1 cellular context compared by ENCODE assay signal in the genomic region with DNA sequence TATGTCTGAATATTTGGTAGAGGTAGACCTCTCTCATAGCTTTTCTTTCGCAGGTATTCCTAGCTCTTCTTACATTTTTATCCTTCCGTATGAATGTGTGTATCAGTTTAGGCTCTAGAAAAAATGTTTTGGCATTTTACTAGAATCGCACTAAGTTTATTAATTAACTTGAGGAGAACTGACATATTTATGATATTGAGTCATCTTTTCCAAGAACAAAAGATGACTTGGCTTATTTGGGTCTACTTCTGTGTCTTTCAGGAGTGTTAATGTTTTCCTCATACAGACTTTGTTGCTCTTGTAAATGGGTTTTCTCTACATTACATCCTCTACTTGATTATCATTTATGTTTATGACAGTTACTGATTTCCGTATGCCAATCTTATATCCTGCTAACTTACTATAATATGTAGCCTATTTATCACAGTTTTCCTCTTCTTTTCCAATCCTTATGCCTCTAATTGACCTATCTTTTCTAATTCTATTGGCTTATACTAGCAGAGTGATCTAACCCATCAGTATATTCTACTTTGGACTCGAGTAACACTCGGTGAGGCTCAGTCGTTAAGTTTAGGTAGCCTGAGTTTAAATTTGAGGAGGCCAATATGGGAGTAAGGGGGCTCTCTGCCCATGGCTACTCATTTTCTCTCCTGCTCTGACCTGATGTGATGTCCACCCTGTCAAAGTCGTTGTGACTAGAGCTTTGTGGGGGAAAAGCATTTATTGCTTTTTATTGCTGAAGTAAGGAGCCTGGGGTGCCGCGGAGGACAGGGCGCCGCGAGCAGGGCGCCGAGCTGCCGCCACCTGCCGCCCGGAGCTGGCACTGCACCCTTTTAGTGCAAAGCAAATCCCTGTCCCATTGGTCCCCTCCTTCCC.
TF ChIP-seq lines count a peak whose summit lies in the region.

No MANE protein-coding gene starts in this region.

TF ChIP-seq in K562, 482 proteins besides CTCF, POLR2A, EP300 and RAD21 (continued from another document and continues in another):
- TF ChIP-seq TAF7 (tag; IDR thresholded peaks at IDR 0.05), result no peak
- peak; percentile 69 for TF ChIP-seq NFE2 (IDR thresholded peaks at IDR 0.05; ENCODE audit: low read depth)
- TF ChIP-seq ZBTB1 (CRISPR knock-in tag; IDR thresholded peaks at IDR 0.05; ENCODE audit: borderline replicate concordance, low read depth), result no peak
- no peak for TF ChIP-seq ZNF347 (CRISPR knock-in tag; IDR thresholded peaks at IDR 0.05; ENCODE audit: low read depth)
- no peak for TF ChIP-seq HDAC1 (IDR thresholded peaks at IDR 0.05)
- TF ChIP-seq, protein P1, sequence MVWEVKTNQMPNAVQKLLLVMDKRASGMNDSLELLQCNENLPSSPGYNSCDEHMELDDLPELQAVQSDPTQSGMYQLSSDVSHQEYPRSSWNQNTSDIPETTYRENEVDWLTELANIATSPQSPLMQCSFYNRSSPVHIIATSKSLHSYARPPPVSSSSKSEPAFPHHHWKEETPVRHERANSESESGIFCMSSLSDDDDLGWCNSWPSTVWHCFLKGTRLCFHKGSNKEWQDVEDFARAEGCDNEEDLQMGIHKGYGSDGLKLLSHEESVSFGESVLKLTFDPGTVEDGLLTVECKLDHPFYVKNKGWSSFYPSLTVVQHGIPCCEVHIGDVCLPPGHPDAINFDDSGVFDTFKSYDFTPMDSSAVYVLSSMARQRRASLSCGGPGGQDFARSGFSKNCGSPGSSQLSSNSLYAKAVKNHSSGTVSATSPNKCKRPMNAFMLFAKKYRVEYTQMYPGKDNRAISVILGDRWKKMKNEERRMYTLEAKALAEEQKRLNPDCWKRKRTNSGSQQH (CRISPR knock-in tag; IDR thresholded peaks at IDR 0.05), result no peak
- TF ChIP-seq SMARCA4 (IDR thresholded peaks at IDR 0.05), result peak; percentile 82
- TF ChIP-seq SP1 (CRISPR knock-in tag; IDR thresholded peaks at IDR 0.05), result no peak
- no peak for TF ChIP-seq ETV1 (tag; conservative IDR thresholded peaks at IDR 0.05; ENCODE audit: low read depth)
- 0 out of 2 replicates have a peak, but pooled peaks have one; percentile 26 for TF ChIP-seq BHLHE40 (IDR thresholded peaks at IDR 0.05; ENCODE audit: low read length)
- TF ChIP-seq, protein P2, sequence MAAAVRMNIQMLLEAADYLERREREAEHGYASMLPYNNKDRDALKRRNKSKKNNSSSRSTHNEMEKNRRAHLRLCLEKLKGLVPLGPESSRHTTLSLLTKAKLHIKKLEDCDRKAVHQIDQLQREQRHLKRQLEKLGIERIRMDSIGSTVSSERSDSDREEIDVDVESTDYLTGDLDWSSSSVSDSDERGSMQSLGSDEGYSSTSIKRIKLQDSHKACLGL (CRISPR knock-in tag; IDR thresholded peaks at IDR 0.05; ENCODE audit: borderline replicate concordance, poor library complexity, severe bottlenecking), result no peak
- no peak for TF ChIP-seq FIP1L1 (IDR thresholded peaks at IDR 0.05; ENCODE audit: low read depth, low read length, poor library complexity, severe bottlenecking)
- 0 out of 2 replicates have a peak, but pooled peaks have one; percentile 55 for TF ChIP-seq ZFP30 (CRISPR knock-in tag; IDR thresholded peaks at IDR 0.05; ENCODE audit: borderline replicate concordance)
- TF ChIP-seq, protein P3, sequence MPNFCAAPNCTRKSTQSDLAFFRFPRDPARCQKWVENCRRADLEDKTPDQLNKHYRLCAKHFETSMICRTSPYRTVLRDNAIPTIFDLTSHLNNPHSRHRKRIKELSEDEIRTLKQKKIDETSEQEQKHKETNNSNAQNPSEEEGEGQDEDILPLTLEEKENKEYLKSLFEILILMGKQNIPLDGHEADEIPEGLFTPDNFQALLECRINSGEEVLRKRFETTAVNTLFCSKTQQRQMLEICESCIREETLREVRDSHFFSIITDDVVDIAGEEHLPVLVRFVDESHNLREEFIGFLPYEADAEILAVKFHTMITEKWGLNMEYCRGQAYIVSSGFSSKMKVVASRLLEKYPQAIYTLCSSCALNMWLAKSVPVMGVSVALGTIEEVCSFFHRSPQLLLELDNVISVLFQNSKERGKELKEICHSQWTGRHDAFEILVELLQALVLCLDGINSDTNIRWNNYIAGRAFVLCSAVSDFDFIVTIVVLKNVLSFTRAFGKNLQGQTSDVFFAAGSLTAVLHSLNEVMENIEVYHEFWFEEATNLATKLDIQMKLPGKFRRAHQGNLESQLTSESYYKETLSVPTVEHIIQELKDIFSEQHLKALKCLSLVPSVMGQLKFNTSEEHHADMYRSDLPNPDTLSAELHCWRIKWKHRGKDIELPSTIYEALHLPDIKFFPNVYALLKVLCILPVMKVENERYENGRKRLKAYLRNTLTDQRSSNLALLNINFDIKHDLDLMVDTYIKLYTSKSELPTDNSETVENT (CRISPR knock-in tag; IDR thresholded peaks at IDR 0.05), result no peak
- TF ChIP-seq JUN (IDR thresholded peaks at IDR 0.05; ENCODE audit: borderline replicate concordance, low read depth, low read length), result no peak
- no peak for TF ChIP-seq JUN (CRISPR knock-in tag; IDR thresholded peaks at IDR 0.05; ENCODE audit: borderline replicate concordance)
- no peak for TF ChIP-seq ZNF696 (CRISPR knock-in tag; conservative IDR thresholded peaks at IDR 0.05)
- TF ChIP-seq EGR1 (conservative IDR thresholded peaks at IDR 0.05), result no peak
- peak; percentile 85 for TF ChIP-seq DPF2 (IDR thresholded peaks at IDR 0.05)
- TF ChIP-seq ZNF3 (CRISPR knock-in tag; IDR thresholded peaks at IDR 0.05), result no peak
- peak; percentile 74 for TF ChIP-seq CCNT2 (IDR thresholded peaks at IDR 0.05; ENCODE audit: borderline replicate concordance, extremely low read depth, insufficient read length, low read depth, low read length)
- no peak for TF ChIP-seq MIER1 (IDR thresholded peaks at IDR 0.05; ENCODE audit: low read depth)
- no peak for TF ChIP-seq KLF1 (tag; IDR thresholded peaks at IDR 0.05)
- TF ChIP-seq ZNF586 (CRISPR knock-in tag; conservative IDR thresholded peaks at IDR 0.05), result 0 out of 2 replicates have a peak, but pooled peaks have one; percentile 41
- TF ChIP-seq HDAC8 (tag; IDR thresholded peaks at IDR 0.05), result no peak
- TF ChIP-seq NFIC (IDR thresholded peaks at IDR 0.05), result no peak
- TF ChIP-seq, protein P4, sequence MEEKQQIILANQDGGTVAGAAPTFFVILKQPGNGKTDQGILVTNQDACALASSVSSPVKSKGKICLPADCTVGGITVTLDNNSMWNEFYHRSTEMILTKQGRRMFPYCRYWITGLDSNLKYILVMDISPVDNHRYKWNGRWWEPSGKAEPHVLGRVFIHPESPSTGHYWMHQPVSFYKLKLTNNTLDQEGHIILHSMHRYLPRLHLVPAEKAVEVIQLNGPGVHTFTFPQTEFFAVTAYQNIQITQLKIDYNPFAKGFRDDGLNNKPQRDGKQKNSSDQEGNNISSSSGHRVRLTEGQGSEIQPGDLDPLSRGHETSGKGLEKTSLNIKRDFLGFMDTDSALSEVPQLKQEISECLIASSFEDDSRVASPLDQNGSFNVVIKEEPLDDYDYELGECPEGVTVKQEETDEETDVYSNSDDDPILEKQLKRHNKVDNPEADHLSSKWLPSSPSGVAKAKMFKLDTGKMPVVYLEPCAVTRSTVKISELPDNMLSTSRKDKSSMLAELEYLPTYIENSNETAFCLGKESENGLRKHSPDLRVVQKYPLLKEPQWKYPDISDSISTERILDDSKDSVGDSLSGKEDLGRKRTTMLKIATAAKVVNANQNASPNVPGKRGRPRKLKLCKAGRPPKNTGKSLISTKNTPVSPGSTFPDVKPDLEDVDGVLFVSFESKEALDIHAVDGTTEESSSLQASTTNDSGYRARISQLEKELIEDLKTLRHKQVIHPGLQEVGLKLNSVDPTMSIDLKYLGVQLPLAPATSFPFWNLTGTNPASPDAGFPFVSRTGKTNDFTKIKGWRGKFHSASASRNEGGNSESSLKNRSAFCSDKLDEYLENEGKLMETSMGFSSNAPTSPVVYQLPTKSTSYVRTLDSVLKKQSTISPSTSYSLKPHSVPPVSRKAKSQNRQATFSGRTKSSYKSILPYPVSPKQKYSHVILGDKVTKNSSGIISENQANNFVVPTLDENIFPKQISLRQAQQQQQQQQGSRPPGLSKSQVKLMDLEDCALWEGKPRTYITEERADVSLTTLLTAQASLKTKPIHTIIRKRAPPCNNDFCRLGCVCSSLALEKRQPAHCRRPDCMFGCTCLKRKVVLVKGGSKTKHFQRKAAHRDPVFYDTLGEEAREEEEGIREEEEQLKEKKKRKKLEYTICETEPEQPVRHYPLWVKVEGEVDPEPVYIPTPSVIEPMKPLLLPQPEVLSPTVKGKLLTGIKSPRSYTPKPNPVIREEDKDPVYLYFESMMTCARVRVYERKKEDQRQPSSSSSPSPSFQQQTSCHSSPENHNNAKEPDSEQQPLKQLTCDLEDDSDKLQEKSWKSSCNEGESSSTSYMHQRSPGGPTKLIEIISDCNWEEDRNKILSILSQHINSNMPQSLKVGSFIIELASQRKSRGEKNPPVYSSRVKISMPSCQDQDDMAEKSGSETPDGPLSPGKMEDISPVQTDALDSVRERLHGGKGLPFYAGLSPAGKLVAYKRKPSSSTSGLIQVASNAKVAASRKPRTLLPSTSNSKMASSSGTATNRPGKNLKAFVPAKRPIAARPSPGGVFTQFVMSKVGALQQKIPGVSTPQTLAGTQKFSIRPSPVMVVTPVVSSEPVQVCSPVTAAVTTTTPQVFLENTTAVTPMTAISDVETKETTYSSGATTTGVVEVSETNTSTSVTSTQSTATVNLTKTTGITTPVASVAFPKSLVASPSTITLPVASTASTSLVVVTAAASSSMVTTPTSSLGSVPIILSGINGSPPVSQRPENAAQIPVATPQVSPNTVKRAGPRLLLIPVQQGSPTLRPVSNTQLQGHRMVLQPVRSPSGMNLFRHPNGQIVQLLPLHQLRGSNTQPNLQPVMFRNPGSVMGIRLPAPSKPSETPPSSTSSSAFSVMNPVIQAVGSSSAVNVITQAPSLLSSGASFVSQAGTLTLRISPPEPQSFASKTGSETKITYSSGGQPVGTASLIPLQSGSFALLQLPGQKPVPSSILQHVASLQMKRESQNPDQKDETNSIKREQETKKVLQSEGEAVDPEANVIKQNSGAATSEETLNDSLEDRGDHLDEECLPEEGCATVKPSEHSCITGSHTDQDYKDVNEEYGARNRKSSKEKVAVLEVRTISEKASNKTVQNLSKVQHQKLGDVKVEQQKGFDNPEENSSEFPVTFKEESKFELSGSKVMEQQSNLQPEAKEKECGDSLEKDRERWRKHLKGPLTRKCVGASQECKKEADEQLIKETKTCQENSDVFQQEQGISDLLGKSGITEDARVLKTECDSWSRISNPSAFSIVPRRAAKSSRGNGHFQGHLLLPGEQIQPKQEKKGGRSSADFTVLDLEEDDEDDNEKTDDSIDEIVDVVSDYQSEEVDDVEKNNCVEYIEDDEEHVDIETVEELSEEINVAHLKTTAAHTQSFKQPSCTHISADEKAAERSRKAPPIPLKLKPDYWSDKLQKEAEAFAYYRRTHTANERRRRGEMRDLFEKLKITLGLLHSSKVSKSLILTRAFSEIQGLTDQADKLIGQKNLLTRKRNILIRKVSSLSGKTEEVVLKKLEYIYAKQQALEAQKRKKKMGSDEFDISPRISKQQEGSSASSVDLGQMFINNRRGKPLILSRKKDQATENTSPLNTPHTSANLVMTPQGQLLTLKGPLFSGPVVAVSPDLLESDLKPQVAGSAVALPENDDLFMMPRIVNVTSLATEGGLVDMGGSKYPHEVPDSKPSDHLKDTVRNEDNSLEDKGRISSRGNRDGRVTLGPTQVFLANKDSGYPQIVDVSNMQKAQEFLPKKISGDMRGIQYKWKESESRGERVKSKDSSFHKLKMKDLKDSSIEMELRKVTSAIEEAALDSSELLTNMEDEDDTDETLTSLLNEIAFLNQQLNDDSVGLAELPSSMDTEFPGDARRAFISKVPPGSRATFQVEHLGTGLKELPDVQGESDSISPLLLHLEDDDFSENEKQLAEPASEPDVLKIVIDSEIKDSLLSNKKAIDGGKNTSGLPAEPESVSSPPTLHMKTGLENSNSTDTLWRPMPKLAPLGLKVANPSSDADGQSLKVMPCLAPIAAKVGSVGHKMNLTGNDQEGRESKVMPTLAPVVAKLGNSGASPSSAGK (IDR thresholded peaks at IDR 0.05), result no peak
- no peak for TF ChIP-seq ZFPM2 (CRISPR knock-in tag; IDR thresholded peaks at IDR 0.05)
- 0 out of 2 replicates have a peak, but pooled peaks have one; percentile 24 for TF ChIP-seq TOE1 (IDR thresholded peaks at IDR 0.05; ENCODE audit: borderline replicate concordance)
- no peak for TF ChIP-seq TOE1 (CRISPR knock-in tag; IDR thresholded peaks at IDR 0.05; ENCODE audit: borderline replicate concordance, low read depth)
- peak; percentile 85 for TF ChIP-seq MAFG (tag; conservative IDR thresholded peaks at IDR 0.05)
- TF ChIP-seq, protein P5, sequence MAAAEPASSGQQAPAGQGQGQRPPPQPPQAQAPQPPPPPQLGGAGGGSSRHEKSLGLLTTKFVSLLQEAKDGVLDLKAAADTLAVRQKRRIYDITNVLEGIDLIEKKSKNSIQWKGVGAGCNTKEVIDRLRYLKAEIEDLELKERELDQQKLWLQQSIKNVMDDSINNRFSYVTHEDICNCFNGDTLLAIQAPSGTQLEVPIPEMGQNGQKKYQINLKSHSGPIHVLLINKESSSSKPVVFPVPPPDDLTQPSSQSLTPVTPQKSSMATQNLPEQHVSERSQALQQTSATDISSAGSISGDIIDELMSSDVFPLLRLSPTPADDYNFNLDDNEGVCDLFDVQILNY (CRISPR knock-in tag; IDR thresholded peaks at IDR 0.05), result no peak
- TF ChIP-seq, protein P6, sequence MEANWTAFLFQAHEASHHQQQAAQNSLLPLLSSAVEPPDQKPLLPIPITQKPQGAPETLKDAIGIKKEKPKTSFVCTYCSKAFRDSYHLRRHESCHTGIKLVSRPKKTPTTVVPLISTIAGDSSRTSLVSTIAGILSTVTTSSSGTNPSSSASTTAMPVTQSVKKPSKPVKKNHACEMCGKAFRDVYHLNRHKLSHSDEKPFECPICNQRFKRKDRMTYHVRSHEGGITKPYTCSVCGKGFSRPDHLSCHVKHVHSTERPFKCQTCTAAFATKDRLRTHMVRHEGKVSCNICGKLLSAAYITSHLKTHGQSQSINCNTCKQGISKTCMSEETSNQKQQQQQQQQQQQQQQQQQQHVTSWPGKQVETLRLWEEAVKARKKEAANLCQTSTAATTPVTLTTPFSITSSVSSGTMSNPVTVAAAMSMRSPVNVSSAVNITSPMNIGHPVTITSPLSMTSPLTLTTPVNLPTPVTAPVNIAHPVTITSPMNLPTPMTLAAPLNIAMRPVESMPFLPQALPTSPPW (CRISPR knock-in tag; IDR thresholded peaks at IDR 0.05), result peak; percentile 28; the same call in 1 of the 2 replicates
- TF ChIP-seq KDM4B (IDR thresholded peaks at IDR 0.05; ENCODE audit: borderline replicate concordance in 2 of 2, low read depth in 1 of 2), result no peak
- no peak for TF ChIP-seq CBX2 (IDR thresholded peaks at IDR 0.05; ENCODE audit: insufficient read depth, low read length, poor library complexity, severe bottlenecking)
- TF ChIP-seq LEF1 (IDR thresholded peaks at IDR 0.05), result 0 out of 2 replicates have a peak, but pooled peaks have one; percentile 43
- TF ChIP-seq ZC3H11A (IDR thresholded peaks at IDR 0.05; ENCODE audit: low read depth, low read length), result no peak
- TF ChIP-seq SNIP1 (IDR thresholded peaks at IDR 0.05; ENCODE audit: low read depth), result no peak
- TF ChIP-seq POLR3G (IDR thresholded peaks at IDR 0.05; ENCODE audit: extremely low read depth, insufficient read length, insufficient replicate concordance), result no peak
- TF ChIP-seq ZNF184 (CRISPR knock-in tag; IDR thresholded peaks at IDR 0.05), result no peak
- TF ChIP-seq SOX6 (IDR thresholded peaks at IDR 0.05), result no peak; the same call in 1 of the 2 replicates
